In genomic region chr15:46646476-46646875, GRCh38 we compare ENCODE assay signal across 1 cellular context.
TF ChIP-seq lines count a peak whose summit lies in the region.

No MANE protein-coding gene starts in this region.

TF ChIP-seq in GM23338, 12 proteins besides CTCF, POLR2A, EP300 and RAD21 (continued from another document):
- no peak for TF ChIP-seq JUNB (IDR thresholded peaks at IDR 0.05; ENCODE audit: unreplicated experiment)
TF ChIP-seq in GM23338: peak in this region for 0.
